ENCODE assay signal across 8 cellular contexts in genomic region chr1:32500387-32501209, GRCh38. TPM values are rescaled to one million over a fixed set of nuclear protein-coding genes. Genes with fewer than 3 reads are reported as not detected.
DNase-seq lines count a peak whose midpoint lies in the region; ATAC-seq, FAIRE-seq and TF ChIP-seq lines count a peak whose summit lies in the region.

No MANE protein-coding gene starts in this region.

- H3K4me2 ChIP-seq in OCI-LY3 (ENCODE audit: low read length) = peak overlapping the region; percentile 78

- 1 to 2% methylated on average over 51 to 99 of the region's 99 CpGs for WGBS in pancreas, 2 donors

- DNase-seq in NCI-H82 (lab: John Stamatoyannopoulos, UW) (peak; percentile 75), NCI-H82 treated with DMSO at 0.1 percent for 48 hours (lab: John Stamatoyannopoulos, UW; ENCODE audit: unreplicated experiment) (no peak), HUDEP-2 (lab: John Stamatoyannopoulos, UW; ENCODE audit: unreplicated experiment in 76 of 76) (peak in 41 of 76 experiments; percentile 3 to 54 (median 27)), amniotic epithelial cell (ENCODE audit: low read depth) (peak; percentile 41), left cardiac atrium (peak; percentile 83), pancreas (peak; percentile 41 to 86 (median 60))
- DNase-seq in effector CD4-positive, alpha-beta T cell = no peak

- H3K9me3 ChIP-seq in OCI-LY3 (ENCODE audit: insufficient read depth, low read length) (no peaks in the 10 kb centered on the region), pancreas (no peaks in the 10 kb centered on the region)

- intact Hi-C loops in left cardiac atrium (cut with DNase I) = no loop called here
- intact Hi-C loops in pancreas (cut with DNase I) = no loop called here

- peak overlapping the region; percentile 96 for H2AFZ ChIP-seq in OCI-LY3 (ENCODE audit: low read depth, low read length)

- no peak for FAIRE-seq in pancreas (lab: Jason Lieb, UNC)

- H3K4me3 ChIP-seq in OCI-LY3 (ENCODE audit: low read length) (peak overlapping the region; percentile 86), pancreas (peak overlapping the region; percentile 66 to 82 (median 72))

- no peaks in the 10 kb centered on the region for H3K79me2 ChIP-seq in OCI-LY3 (ENCODE audit: low read length)

- peak overlapping the region; percentile 61 for H3K9ac ChIP-seq in OCI-LY3 (ENCODE audit: low read length)

- no peaks in the 10 kb centered on the region; the same call in none of the 2 replicates for H3K4me1 ChIP-seq in OCI-LY3 (ENCODE audit: low read length)
- H3K4me1 ChIP-seq in pancreas = peaks cover 0 to 5% (median 0%) of the 10 kb centered on the region in 3 donors

- no peak for TF ChIP-seq CTCF in OCI-LY3 (IDR thresholded peaks at IDR 0.05; ENCODE audit: low read depth, low read length)
- no peak for TF ChIP-seq CTCF in pancreas (IDR thresholded peaks at IDR 0.05)

- H3K27me3 ChIP-seq in OCI-LY3 (ENCODE audit: low read depth, low read length) (no peaks in the 10 kb centered on the region), pancreas (no peaks in the 10 kb centered on the region)

- peak; percentile 89 to 91 for ATAC-seq in left cardiac atrium
- ATAC-seq in pancreas = peak; percentile 89 to 92 (median 90)

- H3K27ac ChIP-seq in OCI-LY3 (ENCODE audit: low read length) = no peak overlapping the region
- H3K27ac ChIP-seq in pancreas = peak overlapping the region; percentile 76 to 89 (median 82)

- H4K20me1 ChIP-seq in OCI-LY3 (ENCODE audit: insufficient read depth, low read length) = no peaks in the 10 kb centered on the region

- no peaks in the 10 kb centered on the region for H3K36me3 ChIP-seq in OCI-LY3 (replicated peaks; ENCODE audit: low read depth, low read length)
- no peaks in the 10 kb centered on the region for H3K36me3 ChIP-seq in pancreas

RNA-seq across cellular contexts. Expression of gene ZBTB8B, which starts 35.7 kb away (rescaled TPM):
- under 1 TPM in 1 of 2 donors, not detected in 1; 0.03 TPM for total RNA-seq in left cardiac atrium
- total RNA-seq in pancreas = under 1 TPM; under 0.01 to 0.06 (median under 0.01) TPM
- under 1 TPM; 0.04 to 0.05 TPM for polyA plus RNA-seq in pancreas

RNA-seq across cellular contexts. Expression of gene ZBTB8A, which starts 38.6 kb away (rescaled TPM):
- 1 to 10 TPM; 3.0 to 4.7 TPM for total RNA-seq in left cardiac atrium
- total RNA-seq in pancreas = 1 to 10 TPM; 2.9 to 5.2 (median 3.6) TPM
- polyA plus RNA-seq in pancreas = 1 to 10 TPM; 1.3 to 2.3 TPM

Comparison
In these comparisons a context has a peak if more than half of its experiments do, and no peak if none do; other contexts are left out.
1. DNase-seq: peak in NCI-H82 (single experiment), HUDEP-2 (41 of 76), amniotic epithelial cell (single experiment), left cardiac atrium (single experiment) and pancreas (6 of 6); none in NCI-H82 treated with DMSO at 0.1 percent for 48 hours (single experiment) and effector CD4-positive, alpha-beta T cell (single experiment).